ENCODE assay signal across 14 cellular contexts in the genomic region with DNA sequence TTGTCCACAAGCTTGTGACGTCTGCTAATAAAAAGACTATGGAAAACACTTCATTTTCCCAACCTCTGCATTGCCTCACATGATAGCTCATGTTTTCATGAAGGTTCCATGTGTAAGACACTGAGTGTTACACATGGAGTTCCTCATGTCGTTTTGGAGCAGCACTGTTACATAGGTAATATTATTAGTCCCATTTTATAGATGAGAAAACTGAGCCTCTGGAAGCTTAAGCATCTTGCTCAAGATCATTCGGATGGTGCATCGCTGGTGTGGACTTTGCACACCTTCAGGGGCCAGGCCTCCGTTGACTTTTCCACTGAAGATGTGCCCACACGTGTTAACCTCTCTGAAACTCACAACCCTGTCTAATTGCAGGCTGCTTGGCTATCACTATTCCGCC.
DNase-seq lines count a peak whose midpoint lies in the region; ATAC-seq and TF ChIP-seq lines count a peak whose summit lies in the region.
"Had no signal": no experiment of that assay in that cellular context is flagged by ENCODE, and none has a peak within 500 bp of the region (broad histone marks: within the 10 kb centered on the region; RNA-seq: fewer than 3 reads in every experiment).

No MANE protein-coding gene starts in this region.

- H3K36me3 ChIP-seq in mammary epithelial cell (ENCODE audit: insufficient read depth, low read length) (no peaks in the 10 kb centered on the region), breast epithelium (no peaks in the 10 kb centered on the region), OCI-LY3 (replicated peaks; ENCODE audit: low read depth, low read length) (no peaks in the 10 kb centered on the region), mucosa of rectum (ENCODE audit: control insufficient read depth in 2 of 2, insufficient read depth in 2 of 2, low read length in 2 of 2) (no peaks in the 10 kb centered on the region), transverse colon (no peaks in the 10 kb centered on the region)
- H3K36me3 ChIP-seq: HAP-1 had no signal

- in situ Hi-C loops in mammary epithelial cell (cut with MboI; ENCODE audit: low sequenced_read_pairs in 2 of 2) (loop anchor here in 1 of 2 donors (5.0 kb wide), 1 partner anchor 243 kb away; no protein-coding TSS in a partner anchor), transverse colon (cut with MboI; ENCODE audit: low pct_ligation_motif_present in 1 of 4, low pct_unique_long_range_greater_than_20kb in 1 of 4, low sequenced_read_pairs in 3 of 4) (loop anchor here (5.0 to 25.0 kb wide), 6 partner anchors 163 to 418 kb away; no protein-coding TSS in a partner anchor)

- TF ChIP-seq CTCF in mammary epithelial cell (conservative IDR thresholded peaks at IDR 0.05 in 1 of 2, IDR thresholded peaks at IDR 0.05 in 1 of 2; ENCODE audit: extremely low read depth in 1 of 2, insufficient read depth in 1 of 2, low read depth in 1 of 2, low read length in 2 of 2) (no peak), breast epithelium (IDR thresholded peaks at IDR 0.05) (no peak), OCI-LY3 (IDR thresholded peaks at IDR 0.05; ENCODE audit: low read depth, low read length) (no peak), transverse colon (IDR thresholded peaks at IDR 0.05) (no peak)

- no peak overlapping the region for H3K4me3 ChIP-seq in mammary epithelial cell (replicated peaks in 1 of 3; ENCODE audit: insufficient read depth in 1 of 3, low read depth in 2 of 3, low read length in 3 of 3)
- H3K4me3 ChIP-seq in breast epithelium: no peak overlapping the region
- H3K4me3 ChIP-seq in OCI-LY3 (ENCODE audit: low read length): peak overlapping the region; percentile 59
- H3K4me3 ChIP-seq in mucosa of rectum (ENCODE audit: low read length in 2 of 2): no peak overlapping the region
- H3K4me3 ChIP-seq in transverse colon: no peak overlapping the region
- H3K4me3 ChIP-seq: HAP-1 had no signal

- H3K79me2 ChIP-seq in mammary epithelial cell (ENCODE audit: insufficient read depth, low read length) (no peaks in the 10 kb centered on the region), OCI-LY3 (ENCODE audit: low read length) (no peaks in the 10 kb centered on the region)

- no TSS peak for BruUV-seq in mammary epithelial cell (replicated peaks; lab: Mats Ljungman, UMichigan)

- H3K27ac ChIP-seq in mammary epithelial cell (ENCODE audit: insufficient read depth, low read depth, low read length) (no peak overlapping the region), breast epithelium (no peak overlapping the region), OCI-LY3 (ENCODE audit: low read length) (peak overlapping the region; percentile 61), mucosa of rectum (ENCODE audit: low read depth in 2 of 2, low read length in 2 of 2) (peak overlapping the region; percentile 61 to 63), transverse colon (peak overlapping the region in 3 of 4 donors; percentile 47 to 71 (median 67))

- CTCF ChIA-PET in mammary epithelial cell (lab: Charles Lee; ENCODE audit: low non-redundant PET): interaction anchor here (0.6 kb wide), 2 partner anchors 238 to 240 kb away, joined by 3 to 4 read pairs; no protein-coding TSS in a partner anchor

- no peak for TF ChIP-seq POLR2A in breast epithelium (IDR thresholded peaks at IDR 0.05)
- TF ChIP-seq POLR2A in transverse colon (IDR thresholded peaks at IDR 0.05): no peak

- H3K9me3 ChIP-seq in mammary epithelial cell (replicated peaks; ENCODE audit: insufficient read depth, low read length): no peaks in the 10 kb centered on the region
- H3K9me3 ChIP-seq in breast epithelium: no peaks in the 10 kb centered on the region
- H3K9me3 ChIP-seq in OCI-LY3 (ENCODE audit: insufficient read depth, low read length): no peaks in the 10 kb centered on the region
- H3K9me3 ChIP-seq in mucosa of rectum (ENCODE audit: control insufficient read depth in 2 of 2, low read length in 2 of 2): no peaks in the 10 kb centered on the region
- no peaks in the 10 kb centered on the region for H3K9me3 ChIP-seq in transverse colon

- 68% methylated on average over 5 of the region's 7 CpGs for WGBS in mammary epithelial cell (ENCODE audit: low coverage, missing lambda C conversion rate)
- WGBS in transverse colon (ENCODE audit: low coverage in 1 of 2), 2 donors: 53 to 84% methylated on average over 6 to 7 of the region's 7 CpGs

- no peak for ATAC-seq in HG03342 (IDR thresholded peaks at IDR 0.05; ENCODE audit: unreplicated experiment)
- ATAC-seq: SK-N-SH treated with all-trans-retinoic acid at 6 μM for 48 hours had no signal

- H3K27me3 ChIP-seq in mammary epithelial cell (ENCODE audit: insufficient read depth, low read length) (no peaks in the 10 kb centered on the region), breast epithelium (peaks cover 0 to 4% of the 10 kb centered on the region in 2 donors), OCI-LY3 (ENCODE audit: low read depth, low read length) (no peaks in the 10 kb centered on the region), mucosa of rectum (ENCODE audit: control insufficient read depth in 2 of 2, insufficient read depth in 2 of 2, low read length in 2 of 2) (no peaks in the 10 kb centered on the region), transverse colon (no peaks in the 10 kb centered on the region)

- no peak for TF ChIP-seq EP300 in transverse colon (IDR thresholded peaks at IDR 0.05; ENCODE audit: low read depth)

- intact Hi-C loops in mammary epithelial cell (cut with micrococcal nuclease) (loop anchor here (10.0 kb wide), 1 partner anchor 495 kb away; no protein-coding TSS in a partner anchor), breast epithelium (cut with DNase I; ENCODE audit: low total_unique reads) (no loop called here), transverse colon (cut with DNase I; ENCODE audit: low total_unique reads) (loop anchor here (10.0 kb wide), 2 partner anchors 245 to 405 kb away; no protein-coding TSS in a partner anchor), posterior vena cava (cut with DNase I) (no loop called here)

- H4K20me1 ChIP-seq in mammary epithelial cell (ENCODE audit: insufficient read depth, low read length) (no peaks in the 10 kb centered on the region), OCI-LY3 (ENCODE audit: insufficient read depth, low read length) (no peaks in the 10 kb centered on the region)

- H3K4me1 ChIP-seq in mammary epithelial cell (ENCODE audit: insufficient read depth, low read length): peaks cover 29% of the 10 kb centered on the region
- H3K4me1 ChIP-seq in breast epithelium: peaks cover 0 to 7% of the 10 kb centered on the region in 2 donors
- peaks cover 64% of the 10 kb centered on the region for H3K4me1 ChIP-seq in OCI-LY3 (ENCODE audit: low read length)
- peaks cover 12 to 13% of the 10 kb centered on the region in 2 donors for H3K4me1 ChIP-seq in mucosa of rectum (ENCODE audit: control insufficient read depth in 2 of 2, insufficient read depth in 2 of 2, low read length in 2 of 2)
- peaks cover 0 to 17% (median 12%) of the 10 kb centered on the region in 4 donors for H3K4me1 ChIP-seq in transverse colon
- H3K4me1 ChIP-seq: HAP-1 had no signal

- H3K4me2 ChIP-seq in mammary epithelial cell (ENCODE audit: insufficient read depth, low read depth, low read length) (no peak overlapping the region), OCI-LY3 (ENCODE audit: low read length) (peak overlapping the region; percentile 78)

- H2AFZ ChIP-seq in mammary epithelial cell (ENCODE audit: low read depth, low read length) (peak overlapping the region; percentile 78), OCI-LY3 (ENCODE audit: low read depth, low read length) (peak overlapping the region; percentile 83)

- H3K9ac ChIP-seq in mammary epithelial cell (ENCODE audit: insufficient read depth, low read length) (no peak overlapping the region), OCI-LY3 (ENCODE audit: low read length) (peak overlapping the region; percentile 64), mucosa of rectum (ENCODE audit: low read depth in 1 of 2, low read length in 2 of 2) (no peak overlapping the region)

- dilution Hi-C loops in mammary epithelial cell (cut with HindIII; ENCODE audit: low sequenced_read_pairs): loop anchor here (25.0 kb wide), 1 partner anchor 243 kb away; no protein-coding TSS in a partner anchor

- DNase-seq in mammary epithelial cell (no peak), breast epithelium (ENCODE audit: low spot score in 2 of 2) (no peak), transverse colon (no peak), posterior vena cava (ENCODE audit: low spot score) (no peak)
- DNase-seq in stimulated activated CD4-positive, alpha-beta T cell treated with anti-CD3 and anti-CD28 coated beads, Interleukin-2, amount 100 ng/mL, for 48 hours: no peak
- DNase-seq: AML-193, NCI-H1694, NCI-H2107, Right ventricle myocardium superior had no signal

Comparison
In these comparisons a context has a peak if more than half of its experiments do, and no peak if none do; other contexts are left out.
1. intact Hi-C loops: an anchor here in mammary epithelial cell (10.0 kb wide) and transverse colon (10.0 kb wide); none called in breast epithelium and posterior vena cava.
2. H3K27ac ChIP-seq: peak in OCI-LY3 (single experiment), mucosa of rectum (2 of 2) and transverse colon (3 of 4); none in mammary epithelial cell (single experiment) and breast epithelium (0 of 2).